ENCODE assay signal across 16 cellular contexts in genomic region chr10:52539463-52539862, GRCh38.
A peak's percentile ranks its signal among the peaks of the same experiment; 100 is the strongest.
DNase-seq lines count a peak whose midpoint lies in the region; ATAC-seq, FAIRE-seq and TF ChIP-seq lines count a peak whose summit lies in the region.
"Had no signal": no experiment of that assay in that cellular context is flagged by ENCODE, and none has a peak within 500 bp of the region (broad histone marks: within the 10 kb centered on the region; RNA-seq: fewer than 3 reads in every experiment).

No MANE protein-coding gene starts in this region.

- H2AFZ ChIP-seq in keratinocyte (ENCODE audit: control insufficient read depth, low read length), result peak overlapping the region; percentile 51

- TF ChIP-seq CTCF in astrocyte of the spinal cord (IDR thresholded peaks at IDR 0.05; ENCODE audit: low read depth, low read length), result no peak
- no peak for TF ChIP-seq CTCF in keratinocyte (optimal IDR thresholded peaks at IDR 0.05 in 1 of 3, IDR thresholded peaks at IDR 0.05 in 1 of 3, conservative IDR thresholded peaks at IDR 0.05 in 1 of 3; ENCODE audit: extremely low read depth in 1 of 3, insufficient read depth in 2 of 3, low read length in 3 of 3)

- H3K4me1 ChIP-seq in HUES64 (ENCODE audit: insufficient read depth, low read length) (peaks cover 14% of the 10 kb centered on the region; the same call in 1 of the 2 replicates), keratinocyte (ENCODE audit: control insufficient read depth, extremely low read depth, insufficient read depth, low read length) (peaks cover 26% of the 10 kb centered on the region)
- H3K4me1 ChIP-seq: gastroesophageal sphincter, sigmoid colon, stomach had no signal

- no peaks in the 10 kb centered on the region for H3K79me2 ChIP-seq in keratinocyte (ENCODE audit: control insufficient read depth, insufficient read depth, low read length)

- WGBS in HUES64, result 93% methylated on average over 2 of the region's 2 CpGs

- FAIRE-seq in keratinocyte (lab: Jason Lieb, UNC), result peak; percentile 95

- dilution Hi-C loops in keratinocyte (cut with MboI; ENCODE audit: extremely low pct_ligation_motif_present, low sequenced_read_pairs), result no loop called here

- no peaks in the 10 kb centered on the region for H3K27me3 ChIP-seq in HUES64 (ENCODE audit: insufficient read depth, low read length)
- no peaks in the 10 kb centered on the region for H3K27me3 ChIP-seq in keratinocyte (ENCODE audit: control insufficient read depth, extremely low read depth, insufficient read depth, low read length)
- H3K27me3 ChIP-seq: gastroesophageal sphincter, sigmoid colon, stomach had no signal

- H3K4me3 ChIP-seq in HUES64 (ENCODE audit: low read length) (no peak overlapping the region), astrocyte of the spinal cord (ENCODE audit: low read depth, low read length) (no peak overlapping the region), keratinocyte (ENCODE audit: control insufficient read depth in 2 of 3, extremely low read depth in 1 of 3, insufficient read depth in 2 of 3, low read depth in 1 of 3, low read length in 3 of 3) (no peak overlapping the region)
- H3K4me3 ChIP-seq: gastroesophageal sphincter, sigmoid colon, stomach had no signal

- H3K4me2 ChIP-seq in keratinocyte (ENCODE audit: control insufficient read depth, extremely low read depth, insufficient read depth, low read depth, low read length), result peak overlapping the region; percentile 58

- peak overlapping the region; percentile 11; the same call in 1 of the 2 replicates for H3K27ac ChIP-seq in HUES64 (ENCODE audit: low read depth, low read length)
- H3K27ac ChIP-seq in keratinocyte (ENCODE audit: control insufficient read depth, insufficient read depth, low read length), result peak overlapping the region; percentile 39
- H3K27ac ChIP-seq: gastroesophageal sphincter, sigmoid colon, stomach had no signal

- H3K9me1 ChIP-seq in keratinocyte (ENCODE audit: control insufficient read depth, extremely low read depth, insufficient read depth, low read length), result no peaks in the 10 kb centered on the region

- H3K36me3 ChIP-seq in HUES64 (ENCODE audit: insufficient read depth, low read length) (no peaks in the 10 kb centered on the region), keratinocyte (ENCODE audit: control insufficient read depth in 2 of 2, extremely low read depth in 1 of 2, insufficient read depth in 2 of 2, low read length in 2 of 2) (no peaks in the 10 kb centered on the region)
- H3K36me3 ChIP-seq: gastroesophageal sphincter, sigmoid colon, stomach had no signal

- no peak overlapping the region for H3K9ac ChIP-seq in HUES64 (ENCODE audit: low read depth, low read length)
- no peak overlapping the region for H3K9ac ChIP-seq in keratinocyte (ENCODE audit: control insufficient read depth, extremely low read depth, insufficient read depth, low read length)

- ATAC-seq in GM19452 (IDR thresholded peaks at IDR 0.05; ENCODE audit: unreplicated experiment) (no peak), HG02642 (IDR thresholded peaks at IDR 0.05; ENCODE audit: poor library complexity, unreplicated experiment) (no peak)
- ATAC-seq: activated naive CD8-positive, alpha-beta T cell treated with anti-CD3 and anti-CD28 coated beads, Interleukin-2, amount 50 U/mL, for 24 hours; gastroesophageal sphincter; left cardiac atrium; natural killer cell had no signal

- in situ Hi-C loops in astrocyte of the spinal cord (cut with HindIII; ENCODE audit: low sequenced_read_pairs), result no loop called here

- no peaks in the 10 kb centered on the region for H4K20me1 ChIP-seq in keratinocyte (ENCODE audit: control insufficient read depth, extremely low read depth, insufficient read depth, low read length)

- DNase-seq in astrocyte of the spinal cord (ENCODE audit: low read depth, low spot score), result peak; percentile 47
- DNase-seq in keratinocyte (ENCODE audit: low read depth, low spot score), result peak; percentile 88
- no peak for DNase-seq in activated CD4-positive, alpha-beta T cell treated with anti-CD3 and anti-CD28 coated beads, Interleukin-2, amount 50 U/mL, for 48 hours
- DNase-seq in DMS114 treated with DMSO at 0.1 percent for 48 hours (lab: John Stamatoyannopoulos, UW; ENCODE audit: unreplicated experiment), result no peak
- DNase-seq: activated B cell treated with CpG ODN at 0.5 μM for 24 hours; activated naive CD8-positive, alpha-beta T cell treated with anti-CD3 and anti-CD28 coated beads, Interleukin-2, amount 50 U/mL, for 24 hours; CD4-positive, alpha-beta T cell; left cardiac atrium; natural killer cell; NCI-H1105; sigmoid colon; stomach had no signal

- no peaks in the 10 kb centered on the region for H3K9me3 ChIP-seq in HUES64 (ENCODE audit: insufficient read depth, low read depth, low read length)
- no peaks in the 10 kb centered on the region for H3K9me3 ChIP-seq in keratinocyte (ENCODE audit: control insufficient read depth, low read depth, low read length)
- H3K9me3 ChIP-seq: gastroesophageal sphincter, sigmoid colon had no signal

Comparison
In these comparisons a context has a peak if more than half of its experiments do, and no peak if none do; other contexts are left out.
1. DNase-seq: peak in astrocyte of the spinal cord (single experiment) and keratinocyte (single experiment); none in activated CD4-positive, alpha-beta T cell treated with anti-CD3 and anti-CD28 coated beads, Interleukin-2, amount 50 U/mL, for 48 hours (0 of 2) and DMS114 treated with DMSO at 0.1 percent for 48 hours (single experiment).